9 cellular contexts compared by ENCODE assay signal in the genomic region with DNA sequence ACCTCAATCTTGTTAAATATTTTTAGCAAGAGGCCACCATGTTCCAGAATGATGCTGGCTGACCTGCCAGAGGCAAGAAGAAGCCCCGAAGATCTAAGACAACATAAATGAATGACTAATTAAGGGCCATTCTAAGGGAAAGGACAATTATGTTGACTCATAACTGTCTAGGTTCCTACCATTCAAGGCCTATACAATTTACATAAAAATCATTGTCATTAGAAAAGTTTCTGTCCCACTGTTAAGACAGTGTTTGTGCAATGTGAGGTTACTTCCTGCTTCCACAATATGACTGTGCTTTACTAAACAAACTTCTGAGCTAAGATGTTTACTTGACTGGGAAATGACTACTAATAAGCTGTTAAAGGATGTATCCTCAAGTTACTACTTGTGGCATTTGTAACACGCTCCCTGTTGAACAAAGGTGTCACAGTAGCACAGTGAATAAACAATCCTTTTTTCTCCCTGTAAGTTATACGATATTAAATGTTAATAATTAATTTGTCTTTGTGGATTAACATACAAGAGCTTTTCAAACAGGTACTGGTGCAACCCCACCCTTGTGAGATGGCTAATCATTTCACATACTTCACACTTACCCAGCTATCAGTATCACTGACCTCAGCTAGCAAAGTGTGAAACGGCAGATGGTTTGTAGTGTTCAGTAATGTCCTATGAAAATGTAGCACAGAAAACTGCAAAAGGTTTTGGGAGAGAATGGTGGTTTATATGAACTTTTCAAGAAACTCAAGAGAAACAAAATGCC.
DNase-seq lines count a peak whose midpoint lies in the region; ATAC-seq and TF ChIP-seq lines count a peak whose summit lies in the region.
"Had no signal": no experiment of that assay in that cellular context is flagged by ENCODE, and none has a peak within 500 bp of the region (broad histone marks: within the 10 kb centered on the region; RNA-seq: fewer than 3 reads in every experiment).

No MANE protein-coding gene starts in this region.

- ATAC-seq in GM18873 (IDR thresholded peaks at IDR 0.05; ENCODE audit: low FRiP score, unreplicated experiment) (peak; percentile 39), HG02798 (IDR thresholded peaks at IDR 0.05; ENCODE audit: poor library complexity, unreplicated experiment) (peak; percentile 65)
- ATAC-seq in natural killer cell treated with Interleukin-12 subunit alpha and Interleukin-12 subunit beta and Interleukin-15 and Interleukin-18, amount 100 ng/mL, for 72 hours, result peak; percentile 81 to 85

- DNase-seq in RPMI7951 (ENCODE audit: low read depth) (peak; percentile 40), HFFc6 (no peak), NCI-H82 treated with DMSO at 0.1 percent for 48 hours (lab: John Stamatoyannopoulos, UW; ENCODE audit: unreplicated experiment) (no peak), NCI-H226 (no peak)
- DNase-seq in natural killer cell treated with Interleukin-12 subunit alpha and Interleukin-12 subunit beta and Interleukin-15 and Interleukin-18, amount 100 ng/mL, for 72 hours (ENCODE audit: low spot score), result peak; percentile 63
- DNase-seq in stimulated activated CD8-positive, alpha-beta memory T cell treated with anti-CD3 and anti-CD28 coated beads, Interleukin-4, amount 100 ng/mL, for 48 hours, result no peak
- DNase-seq: retina had no signal

- H3K27me3 Mint-ChIP-seq in natural killer cell treated with Interleukin-12 subunit alpha and Interleukin-12 subunit beta and Interleukin-15 and Interleukin-18, amount 100 ng/mL, for 72 hours, result no peaks in the 10 kb centered on the region
- no peaks in the 10 kb centered on the region; the same call in 1 of the 2 replicates for H3K27me3 Mint-ChIP-seq in HFFc6 (ENCODE audit: insufficient read depth)

- H3K4me1 Mint-ChIP-seq in natural killer cell treated with Interleukin-12 subunit alpha and Interleukin-12 subunit beta and Interleukin-15 and Interleukin-18, amount 100 ng/mL, for 72 hours (ENCODE audit: low read depth in 2 of 2), result peaks cover 49 to 73% of the 10 kb centered on the region in 2 donors
- H3K4me1 Mint-ChIP-seq in HFFc6 (ENCODE audit: low read depth), result peaks cover 6% of the 10 kb centered on the region; the same call in 1 of the 2 replicates

- H3K4me3 Mint-ChIP-seq in natural killer cell treated with Interleukin-12 subunit alpha and Interleukin-12 subunit beta and Interleukin-15 and Interleukin-18, amount 100 ng/mL, for 72 hours, result peak overlapping the region; percentile 88
- H3K4me3 Mint-ChIP-seq in HFFc6, result no peak overlapping the region

- H3K27ac Mint-ChIP-seq in natural killer cell treated with Interleukin-12 subunit alpha and Interleukin-12 subunit beta and Interleukin-15 and Interleukin-18, amount 100 ng/mL, for 72 hours, result peak overlapping the region; percentile 91 to 95
- no peak overlapping the region for H3K27ac Mint-ChIP-seq in HFFc6

- peaks cover 6% of the 10 kb centered on the region for H3K36me3 Mint-ChIP-seq in natural killer cell treated with Interleukin-12 subunit alpha and Interleukin-12 subunit beta and Interleukin-15 and Interleukin-18, amount 100 ng/mL, for 72 hours
- H3K36me3 Mint-ChIP-seq in HFFc6 (ENCODE audit: low read depth), result no peaks in the 10 kb centered on the region

- H3K9me3 Mint-ChIP-seq in natural killer cell treated with Interleukin-12 subunit alpha and Interleukin-12 subunit beta and Interleukin-15 and Interleukin-18, amount 100 ng/mL, for 72 hours, result no peaks in the 10 kb centered on the region
- peaks cover 8% of the 10 kb centered on the region; the same call in 1 of the 2 replicates for H3K9me3 Mint-ChIP-seq in HFFc6

- TF ChIP-seq CTCF in HFFc6 (IDR thresholded peaks at IDR 0.05), result no peak

Comparison
In these comparisons a context has a peak if more than half of its experiments do, and no peak if none do; other contexts are left out.
1. DNase-seq: peak in RPMI7951 (single experiment) and natural killer cell treated with Interleukin-12 subunit alpha and Interleukin-12 subunit beta and Interleukin-15 and Interleukin-18, amount 100 ng/mL, for 72 hours (single experiment); none in stimulated activated CD8-positive, alpha-beta memory T cell treated with anti-CD3 and anti-CD28 coated beads, Interleukin-4, amount 100 ng/mL, for 48 hours (single experiment), HFFc6 (single experiment), NCI-H82 treated with DMSO at 0.1 percent for 48 hours (single experiment) and NCI-H226 (single experiment).
2. Peak in every context shown above with its lines, with median percentiles within 50 percentile points of each other: ATAC-seq.